Comparison of ENCODE assay signal across 9 cellular contexts in genomic region chrX:68936608-68937007, GRCh38.
DNase-seq lines count a peak whose midpoint lies in the region; ATAC-seq and TF ChIP-seq lines count a peak whose summit lies in the region.
"Had no signal": no experiment of that assay in that cellular context is flagged by ENCODE, and none has a peak within 500 bp of the region (broad histone marks: within the 10 kb centered on the region; RNA-seq: fewer than 3 reads in every experiment).

No MANE protein-coding gene starts in this region.

- H3K9me3 ChIP-seq in fibroblast of lung (ENCODE audit: control insufficient read depth, insufficient read depth, low read depth, low read length) = no peaks in the 10 kb centered on the region
- H3K9me3 ChIP-seq in osteoblast (ENCODE audit: low read depth, low read length) = no peaks in the 10 kb centered on the region

- H3K27me3 ChIP-seq in fibroblast of lung (ENCODE audit: control insufficient read depth, insufficient read depth, low read length) (no peaks in the 10 kb centered on the region), osteoblast (ENCODE audit: insufficient read depth, low read length) (peaks cover 3% of the 10 kb centered on the region)

- H3K36me3 ChIP-seq in fibroblast of lung (ENCODE audit: control insufficient read depth, insufficient read depth, low read length) = no peaks in the 10 kb centered on the region
- no peaks in the 10 kb centered on the region for H3K36me3 ChIP-seq in osteoblast (ENCODE audit: insufficient read depth, low read length)

- H4K20me1 ChIP-seq in fibroblast of lung (ENCODE audit: control insufficient read depth, extremely low read depth, insufficient read depth, low read length) = no peaks in the 10 kb centered on the region
- H4K20me1 ChIP-seq in osteoblast (ENCODE audit: insufficient read depth, low read length) = peaks cover 3% of the 10 kb centered on the region

- H3K79me2 ChIP-seq in fibroblast of lung (ENCODE audit: control insufficient read depth, insufficient read depth, low read length) (no peaks in the 10 kb centered on the region), osteoblast (ENCODE audit: insufficient read depth, low read length) (no peaks in the 10 kb centered on the region)

- peaks cover 14% of the 10 kb centered on the region for H3K4me1 ChIP-seq in fibroblast of lung (ENCODE audit: control insufficient read depth, extremely low read depth, insufficient read depth, low read length)
- peaks cover 46% of the 10 kb centered on the region for H3K4me1 ChIP-seq in osteoblast (ENCODE audit: insufficient read depth, low read length)

- H3K4me3 ChIP-seq in fibroblast of lung (replicated peaks in 1 of 4; ENCODE audit: control extremely low read depth in 1 of 4, insufficient read depth in 1 of 4, low read depth in 3 of 4, low read length in 4 of 4) = no peak overlapping the region
- H3K4me3 ChIP-seq in osteoblast (ENCODE audit: insufficient read depth, low read length) = no peak overlapping the region

- ATAC-seq in GM19023 (IDR thresholded peaks at IDR 0.05; ENCODE audit: unreplicated experiment) = no peak
- no peak for ATAC-seq in HG02970 (IDR thresholded peaks at IDR 0.05; ENCODE audit: low FRiP score, unreplicated experiment)

- H3K9ac ChIP-seq in fibroblast of lung (ENCODE audit: insufficient read depth, low read length) = no peak overlapping the region

- H3K27ac ChIP-seq in fibroblast of lung (ENCODE audit: insufficient read depth, low read length) = peak overlapping the region; percentile 20
- H3K27ac ChIP-seq in osteoblast (ENCODE audit: low read depth, low read length) = peak overlapping the region; percentile 54

- DNase-seq in AG20443 (ENCODE audit: low spot score) (peak; percentile 82), RKO (ENCODE audit: low spot score) (peak; percentile 47), fibroblast of lung (ENCODE audit: low read depth in 2 of 2) (peak; percentile 81 to 94), osteoblast (ENCODE audit: insufficient read length, low spot score, missing footprints) (peak; percentile 93)
- DNase-seq in activated CD4-positive, alpha-beta T cell treated with anti-CD3 and anti-CD28 coated beads for 1 hour = no peak
- DNase-seq in activated CD4-positive, alpha-beta T cell treated with anti-CD3 and anti-CD28 coated beads, Interleukin-2, amount 50 U/mL, for 48 hours = no peak
- DNase-seq: H7 had no signal

- peak overlapping the region; percentile 59 for H3K4me2 ChIP-seq in fibroblast of lung (ENCODE audit: extremely low read depth, insufficient read depth, low read length)
- H3K4me2 ChIP-seq in osteoblast (ENCODE audit: insufficient read depth, low read length) = peak overlapping the region; percentile 31

- H2AFZ ChIP-seq in fibroblast of lung (ENCODE audit: low read length) (no peak overlapping the region), osteoblast (ENCODE audit: low read length) (peak overlapping the region; percentile 66)

- TF ChIP-seq CTCF in fibroblast of lung (conservative IDR thresholded peaks at IDR 0.05 in 1 of 2, IDR thresholded peaks at IDR 0.05 in 1 of 2; ENCODE audit: low read depth in 1 of 2, low read length in 2 of 2) (no peak), osteoblast (IDR thresholded peaks at IDR 0.05; ENCODE audit: extremely low read depth, low read depth, low read length) (no peak)

Comparison
In these comparisons a context has a peak if more than half of its experiments do, and no peak if none do; other contexts are left out.
1. DNase-seq: peak in AG20443 (single experiment), RKO (single experiment), fibroblast of lung (2 of 2) and osteoblast (single experiment); none in activated CD4-positive, alpha-beta T cell treated with anti-CD3 and anti-CD28 coated beads for 1 hour (single experiment) and activated CD4-positive, alpha-beta T cell treated with anti-CD3 and anti-CD28 coated beads, Interleukin-2, amount 50 U/mL, for 48 hours (0 of 2).